21 cellular contexts compared by ENCODE assay signal in the genomic region with DNA sequence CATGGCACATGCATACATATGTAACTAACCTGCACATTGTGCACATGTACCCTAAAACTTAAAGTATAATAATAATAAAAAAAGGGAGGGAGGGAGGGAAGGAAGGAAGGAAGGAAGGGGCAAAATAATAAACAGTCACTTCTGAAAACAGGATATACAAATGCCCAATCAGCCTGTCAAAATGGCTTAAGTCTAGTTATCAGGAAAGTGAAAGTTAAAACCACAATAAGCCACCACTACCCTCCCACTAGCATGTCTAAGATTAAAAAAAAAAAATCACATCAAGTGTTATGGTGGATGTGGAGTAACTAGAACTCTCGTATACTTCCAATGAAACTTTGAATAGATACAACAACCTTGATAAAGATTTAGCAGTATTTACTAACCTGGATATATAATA.
"Had no signal": no experiment of that assay in that cellular context is flagged by ENCODE, and none has a peak within 500 bp of the region (broad histone marks: within the 10 kb centered on the region; RNA-seq: fewer than 3 reads in every experiment).

No MANE protein-coding gene starts in this region.

- H3K27me3 Mint-ChIP-seq: activated CD8-positive, alpha-beta T cell treated with anti-CD3 and anti-CD28 coated beads for 36 hours; activated naive CD4-positive, alpha-beta T cell treated with anti-CD3 and anti-CD28 coated beads, Interleukin-2, amount 10 ng/mL, durations not matched to agents 7 days and 5 days; activated T-cell treated with anti-CD3 and anti-CD28 coated beads, Interleukin-2, amount 50 U/mL, for 24 hours; stimulated activated naive CD8-positive, alpha-beta T cell treated with anti-CD3 and anti-CD28 coated beads, Interleukin-15, Interleukin-2, amounts not matched to agents 100 ng/mL and 50 ng/mL, for 24 hours had no signal

- H3K4me3 Mint-ChIP-seq: activated B cell treated with CpG ODN at 0.5 μM for 24 hours; activated CD8-positive, alpha-beta T cell treated with anti-CD3 and anti-CD28 coated beads for 36 hours; activated naive CD4-positive, alpha-beta T cell treated with anti-CD3 and anti-CD28 coated beads, Interleukin-2, amount 10 ng/mL, durations not matched to agents 7 days and 5 days; activated naive CD8-positive, alpha-beta T cell treated with anti-CD3 and anti-CD28 coated beads, Interleukin-2, amount 50 U/mL, for 24 hours; activated T-cell treated with anti-CD3 and anti-CD28 coated beads, Interleukin-2, amount 50 U/mL, for 24 hours; endodermal cell; naive thymus-derived CD8-positive, alpha-beta T cell; stimulated activated naive CD8-positive, alpha-beta T cell treated with anti-CD3 and anti-CD28 coated beads, Interleukin-15, Interleukin-2, amounts not matched to agents 100 ng/mL and 50 ng/mL, for 24 hours had no signal

- H3K4me1 Mint-ChIP-seq: activated B cell treated with CpG ODN at 0.5 μM for 24 hours; activated naive CD4-positive, alpha-beta T cell treated with anti-CD3 and anti-CD28 coated beads, Interleukin-2, amount 10 ng/mL, durations not matched to agents 7 days and 5 days; activated naive CD8-positive, alpha-beta T cell treated with anti-CD3 and anti-CD28 coated beads, Interleukin-2, amount 50 U/mL, for 24 hours; naive thymus-derived CD8-positive, alpha-beta T cell had no signal

- H3K36me3 Mint-ChIP-seq: activated naive CD4-positive, alpha-beta T cell treated with anti-CD3 and anti-CD28 coated beads, Interleukin-2, amount 10 ng/mL, durations not matched to agents 7 days and 5 days; naive thymus-derived CD8-positive, alpha-beta T cell had no signal

- DNase-seq: activated B cell treated with CpG ODN at 0.5 μM for 24 hours; activated CD4-positive, alpha-beta T cell treated with anti-CD3 and anti-CD28 coated beads for 48 hours; activated CD8-positive, alpha-beta T cell treated with anti-CD3 and anti-CD28 coated beads for 36 hours; activated naive CD4-positive, alpha-beta T cell treated with anti-CD3 and anti-CD28 coated beads, Interleukin-2, amount 10 ng/mL, durations not matched to agents 7 days and 5 days; activated naive CD8-positive, alpha-beta T cell treated with anti-CD3 and anti-CD28 coated beads, Interleukin-2, amount 50 U/mL, for 24 hours; activated T-cell treated with anti-CD3 and anti-CD28 coated beads, Interleukin-2, amount 50 U/mL, for 24 hours; aorta; brain microvascular endothelial cell; central memory CD4-positive, alpha-beta T cell; colonic mucosa; endodermal cell; foreskin melanocyte; glutamatergic neuron; hippocampal formation; left cardiac atrium; mesenchymal stem cell; naive thymus-derived CD8-positive, alpha-beta T cell; psoas muscle; right cardiac atrium; stimulated activated CD4-positive, alpha-beta T cell treated with anti-CD3 and anti-CD28 coated beads, Interleukin-2, amount 100 ng/mL, for 24 hours had no signal

- ATAC-seq: activated CD8-positive, alpha-beta T cell treated with anti-CD3 and anti-CD28 coated beads for 36 hours; activated naive CD8-positive, alpha-beta T cell treated with anti-CD3 and anti-CD28 coated beads, Interleukin-2, amount 50 U/mL, for 24 hours; left cardiac atrium; naive thymus-derived CD8-positive, alpha-beta T cell; psoas muscle; right cardiac atrium had no signal

- H3K27ac Mint-ChIP-seq: activated B cell treated with CpG ODN at 0.5 μM for 24 hours; activated CD8-positive, alpha-beta T cell treated with anti-CD3 and anti-CD28 coated beads for 36 hours; activated naive CD4-positive, alpha-beta T cell treated with anti-CD3 and anti-CD28 coated beads, Interleukin-2, amount 10 ng/mL, durations not matched to agents 7 days and 5 days; activated naive CD8-positive, alpha-beta T cell treated with anti-CD3 and anti-CD28 coated beads, Interleukin-2, amount 50 U/mL, for 24 hours; activated T-cell treated with anti-CD3 and anti-CD28 coated beads, Interleukin-2, amount 50 U/mL, for 24 hours; endodermal cell; naive thymus-derived CD8-positive, alpha-beta T cell; stimulated activated naive CD8-positive, alpha-beta T cell treated with anti-CD3 and anti-CD28 coated beads, Interleukin-15, Interleukin-2, amounts not matched to agents 100 ng/mL and 50 ng/mL, for 24 hours had no signal

- H3K9me3 Mint-ChIP-seq: activated T-cell treated with anti-CD3 and anti-CD28 coated beads, Interleukin-2, amount 50 U/mL, for 24 hours had no signal
